Comparison of ENCODE assay signal across 13 cellular contexts in genomic region chr10:75407296-75407715, GRCh38. TPM values are rescaled to one million over a fixed set of nuclear protein-coding genes. Genes with fewer than 3 reads are reported as not detected.
DNase-seq lines count a peak whose midpoint lies in the region; ATAC-seq and TF ChIP-seq lines count a peak whose summit lies in the region.
"Had no signal": no experiment of that assay in that cellular context is flagged by ENCODE, and none has a peak within 500 bp of the region (broad histone marks: within the 10 kb centered on the region; RNA-seq: fewer than 3 reads in every experiment).

No MANE protein-coding gene starts in this region.

- H3K4me1 ChIP-seq in lower lobe of right lung (peaks cover 16% of the 10 kb centered on the region), stomach (peaks cover 23 to 68% (median 65%) of the 10 kb centered on the region in 4 donors)

- CTCF ChIA-PET in MCF 10A (lab: Yijun Ruan, JAX) = no interaction called here
- CTCF ChIA-PET in activated CD8-positive, alpha-beta memory T cell treated with anti-CD3 and anti-CD28 coated beads, Interleukin-2, amount 10 ng/mL, durations not matched to agents 7 days and 5 days (lab: Charles Lee) = no interaction called here

- H3K4me3 ChIP-seq in lower lobe of right lung (peak overlapping the region; percentile 93), stomach (peak overlapping the region; percentile 73 to 84 (median 80))
- H3K4me3 ChIP-seq: GM12878 had no signal

- no peaks in the 10 kb centered on the region for H3K9me3 Mint-ChIP-seq in activated CD4-positive, alpha-beta T cell treated with anti-CD3 and anti-CD28 coated beads, Interleukin-2, amount 10 ng/mL, durations not matched to agents 24 days and 14 days
- H3K9me3 Mint-ChIP-seq in MCF 10A (ENCODE audit: unreplicated experiment) = no peaks in the 10 kb centered on the region
- no peaks in the 10 kb centered on the region for H3K9me3 Mint-ChIP-seq in activated CD8-positive, alpha-beta memory T cell treated with anti-CD3 and anti-CD28 coated beads, Interleukin-2, amount 10 ng/mL, durations not matched to agents 7 days and 5 days (ENCODE audit: low read depth)

- no peak for TF ChIP-seq POLR2A in stomach (IDR thresholded peaks at IDR 0.05)

- H3K27ac ChIP-seq in lower lobe of right lung (peak overlapping the region; percentile 97), stomach (peak overlapping the region; percentile 92 to 99 (median 95))

- POLR2A ChIA-PET in MCF 10A (lab: Yijun Ruan, JAX) = no interaction called here

- no peak for ATAC-seq in lower lobe of right lung
- no peak for ATAC-seq in activated CD8-positive, alpha-beta memory T cell treated with anti-CD3 and anti-CD28 coated beads, Interleukin-2, amount 10 ng/mL, durations not matched to agents 7 days and 5 days
- ATAC-seq: GM12878 had no signal

- peaks cover 5% of the 10 kb centered on the region for H3K36me3 Mint-ChIP-seq in activated CD4-positive, alpha-beta T cell treated with anti-CD3 and anti-CD28 coated beads, Interleukin-2, amount 10 ng/mL, durations not matched to agents 24 days and 14 days (ENCODE audit: low read depth)
- peaks cover 14% of the 10 kb centered on the region for H3K36me3 Mint-ChIP-seq in MCF 10A (ENCODE audit: insufficient read depth, unreplicated experiment)
- peaks cover 2% of the 10 kb centered on the region for H3K36me3 Mint-ChIP-seq in activated CD8-positive, alpha-beta memory T cell treated with anti-CD3 and anti-CD28 coated beads, Interleukin-2, amount 10 ng/mL, durations not matched to agents 7 days and 5 days

- H3K9me3 ChIP-seq in lower lobe of right lung = no peaks in the 10 kb centered on the region
- no peaks in the 10 kb centered on the region for H3K9me3 ChIP-seq in stomach

- peaks cover 78% of the 10 kb centered on the region for H3K27me3 Mint-ChIP-seq in activated CD4-positive, alpha-beta T cell treated with anti-CD3 and anti-CD28 coated beads, Interleukin-2, amount 10 ng/mL, durations not matched to agents 24 days and 14 days
- no peaks in the 10 kb centered on the region for H3K27me3 Mint-ChIP-seq in MCF 10A (ENCODE audit: insufficient read depth, unreplicated experiment)
- peaks cover 87% of the 10 kb centered on the region for H3K27me3 Mint-ChIP-seq in activated CD8-positive, alpha-beta memory T cell treated with anti-CD3 and anti-CD28 coated beads, Interleukin-2, amount 10 ng/mL, durations not matched to agents 7 days and 5 days

- intact Hi-C loops in activated CD4-positive, alpha-beta T cell treated with anti-CD3 and anti-CD28 coated beads, Interleukin-2, amount 10 ng/mL, durations not matched to agents 24 days and 14 days (cut with micrococcal nuclease) = no loop called here
- intact Hi-C loops in MCF 10A (cut with micrococcal nuclease) (loop anchor here (10.0 kb wide), 2 partner anchors 127 to 307 kb away; no protein-coding TSS in a partner anchor), lower lobe of right lung (cut with DNase I) (loop anchor here (5.0 to 10.0 kb wide), 2 partner anchors 620 to 897 kb away; no protein-coding TSS in a partner anchor), stomach (cut with DNase I; ENCODE audit: low total_unique reads) (no loop called here), posterior vena cava (cut with DNase I) (loop anchor here (10.0 kb wide), 3 partner anchors 247 to 897 kb away; no protein-coding TSS in a partner anchor)

- DNase-seq in activated CD4-positive, alpha-beta T cell treated with anti-CD3 and anti-CD28 coated beads, Interleukin-2, amount 10 ng/mL, durations not matched to agents 24 days and 14 days = peak; percentile 58
- DNase-seq in activated CD4-positive, alpha-beta T cell treated with anti-CD3 and anti-CD28 coated beads, Interleukin-2, amount 50 U/mL, for 48 hours = no peak
- DNase-seq in MCF 10A (ENCODE audit: unreplicated experiment) (no peak), lower lobe of right lung (peak; percentile 55), stomach (peak; percentile 60), NCI-H524 treated with DMSO at 0.1 percent for 48 hours (lab: John Stamatoyannopoulos, UW) (no peak), posterior vena cava (ENCODE audit: low spot score) (no peak)
- no peak for DNase-seq in activated CD8-positive, alpha-beta memory T cell treated with anti-CD3 and anti-CD28 coated beads, Interleukin-2, amount 10 ng/mL, durations not matched to agents 7 days and 5 days
- DNase-seq: ACHN; activated CD8-positive, alpha-beta memory T cell treated with anti-CD3 and anti-CD28 coated beads for 24 hours; OCI-M1 had no signal

- TF ChIP-seq CTCF in MCF 10A (IDR thresholded peaks at IDR 0.05; ENCODE audit: unreplicated experiment) (no peak), lower lobe of right lung (IDR thresholded peaks at IDR 0.05) (no peak), stomach (IDR thresholded peaks at IDR 0.05) (no peak)

- H3K36me3 ChIP-seq in lower lobe of right lung (no peaks in the 10 kb centered on the region), stomach (no peaks in the 10 kb centered on the region)

- H3K27me3 ChIP-seq in lower lobe of right lung (ENCODE audit: low read depth) = peaks cover 10% of the 10 kb centered on the region
- peaks cover 0 to 62% (median 0%) of the 10 kb centered on the region in 3 donors for H3K27me3 ChIP-seq in stomach

- TF ChIP-seq EP300 in stomach (IDR thresholded peaks at IDR 0.05) = no peak

- WGBS in stomach, 5 donors = 24 to 48% (median 36%) methylated on average over 33 of the region's 33 CpGs

- H3K4me3 Mint-ChIP-seq in activated CD4-positive, alpha-beta T cell treated with anti-CD3 and anti-CD28 coated beads, Interleukin-2, amount 10 ng/mL, durations not matched to agents 24 days and 14 days = peak overlapping the region; percentile 69
- H3K4me3 Mint-ChIP-seq in MCF 10A (ENCODE audit: unreplicated experiment) = peak overlapping the region; percentile 38
- H3K4me3 Mint-ChIP-seq in activated CD8-positive, alpha-beta memory T cell treated with anti-CD3 and anti-CD28 coated beads, Interleukin-2, amount 10 ng/mL, durations not matched to agents 7 days and 5 days = no peak overlapping the region

- no peak overlapping the region for H3K27ac Mint-ChIP-seq in activated CD4-positive, alpha-beta T cell treated with anti-CD3 and anti-CD28 coated beads, Interleukin-2, amount 10 ng/mL, durations not matched to agents 24 days and 14 days
- no peak overlapping the region for H3K27ac Mint-ChIP-seq in MCF 10A (ENCODE audit: low read depth, unreplicated experiment)
- H3K27ac Mint-ChIP-seq in activated CD8-positive, alpha-beta memory T cell treated with anti-CD3 and anti-CD28 coated beads, Interleukin-2, amount 10 ng/mL, durations not matched to agents 7 days and 5 days = no peak overlapping the region

- H3K4me1 Mint-ChIP-seq in activated CD4-positive, alpha-beta T cell treated with anti-CD3 and anti-CD28 coated beads, Interleukin-2, amount 10 ng/mL, durations not matched to agents 24 days and 14 days = peaks cover 23% of the 10 kb centered on the region
- peaks cover 10% of the 10 kb centered on the region for H3K4me1 Mint-ChIP-seq in MCF 10A (ENCODE audit: insufficient read depth, unreplicated experiment)
- peaks cover 23% of the 10 kb centered on the region for H3K4me1 Mint-ChIP-seq in activated CD8-positive, alpha-beta memory T cell treated with anti-CD3 and anti-CD28 coated beads, Interleukin-2, amount 10 ng/mL, durations not matched to agents 7 days and 5 days

- no TSS peak for BruUV-seq in MCF 10A (replicated peaks; lab: Mats Ljungman, UMichigan)

RNA-seq across cellular contexts. Expression of gene ZNF503, which starts 5.7 kb away (rescaled TPM):
- total RNA-seq in activated CD4-positive, alpha-beta T cell treated with anti-CD3 and anti-CD28 coated beads, Interleukin-2, amount 10 ng/mL, durations not matched to agents 24 days and 14 days = 0.07 and 0.09 TPM in 2 replicates
- total RNA-seq in MCF 10A (2022) (7.3 and 8.1 TPM in 2 replicates), lower lobe of right lung (28.3 TPM), stomach (10 to 100 TPM in 2 of 5 donors, 1 to 10 TPM in 3; 3.5 to 24.1 (median 8.2) TPM), posterior vena cava (10 to 100 TPM; 27.9 to 36.0 TPM)
- 10 to 100 TPM; 10.5 to 16.2 (median 15.1) TPM for polyA plus RNA-seq in stomach
- under 1 TPM; 0.35 to 0.80 TPM for total RNA-seq in activated CD8-positive, alpha-beta memory T cell treated with anti-CD3 and anti-CD28 coated beads, Interleukin-2, amount 10 ng/mL, durations not matched to agents 7 days and 5 days

RNA-seq across cellular contexts. Expression of gene LRMDA, which starts 24.1 kb away (rescaled TPM):
- total RNA-seq in activated CD4-positive, alpha-beta T cell treated with anti-CD3 and anti-CD28 coated beads, Interleukin-2, amount 10 ng/mL, durations not matched to agents 24 days and 14 days = not detected in 2 replicates
- total RNA-seq in MCF 10A (2022) (not detected in 2 replicates), lower lobe of right lung (29.9 TPM), stomach (10 to 100 TPM in 1 of 5 donors, 1 to 10 TPM in 3, not detected in 1; 1.3 to 13.6 (median 6.5) TPM), posterior vena cava (10 to 100 TPM; 14.4 to 18.0 TPM)
- polyA plus RNA-seq in stomach = 10 to 100 TPM; 16.9 to 30.2 (median 24.7) TPM
- not detected for total RNA-seq in activated CD8-positive, alpha-beta memory T cell treated with anti-CD3 and anti-CD28 coated beads, Interleukin-2, amount 10 ng/mL, durations not matched to agents 7 days and 5 days
- total RNA-seq: LHCN-M2 had no signal

Comparison
In these comparisons a context has a peak if more than half of its experiments do, and no peak if none do; other contexts are left out.
1. DNase-seq: peak in activated CD4-positive, alpha-beta T cell treated with anti-CD3 and anti-CD28 coated beads, Interleukin-2, amount 10 ng/mL, durations not matched to agents 24 days and 14 days (single experiment), lower lobe of right lung (single experiment) and stomach (single experiment); none in activated CD4-positive, alpha-beta T cell treated with anti-CD3 and anti-CD28 coated beads, Interleukin-2, amount 50 U/mL, for 48 hours (0 of 2), MCF 10A (single experiment), NCI-H524 treated with DMSO at 0.1 percent for 48 hours (single experiment), activated CD8-positive, alpha-beta memory T cell treated with anti-CD3 and anti-CD28 coated beads, Interleukin-2, amount 10 ng/mL, durations not matched to agents 7 days and 5 days (single experiment) and posterior vena cava (single experiment).
2. intact Hi-C loops: an anchor here in MCF 10A (10.0 kb wide), lower lobe of right lung (5.0 to 10.0 kb wide) and posterior vena cava (10.0 kb wide); none called in activated CD4-positive, alpha-beta T cell treated with anti-CD3 and anti-CD28 coated beads, Interleukin-2, amount 10 ng/mL, durations not matched to agents 24 days and 14 days and stomach.